Comparison of ENCODE assay signal across 9 cellular contexts in the genomic region with DNA sequence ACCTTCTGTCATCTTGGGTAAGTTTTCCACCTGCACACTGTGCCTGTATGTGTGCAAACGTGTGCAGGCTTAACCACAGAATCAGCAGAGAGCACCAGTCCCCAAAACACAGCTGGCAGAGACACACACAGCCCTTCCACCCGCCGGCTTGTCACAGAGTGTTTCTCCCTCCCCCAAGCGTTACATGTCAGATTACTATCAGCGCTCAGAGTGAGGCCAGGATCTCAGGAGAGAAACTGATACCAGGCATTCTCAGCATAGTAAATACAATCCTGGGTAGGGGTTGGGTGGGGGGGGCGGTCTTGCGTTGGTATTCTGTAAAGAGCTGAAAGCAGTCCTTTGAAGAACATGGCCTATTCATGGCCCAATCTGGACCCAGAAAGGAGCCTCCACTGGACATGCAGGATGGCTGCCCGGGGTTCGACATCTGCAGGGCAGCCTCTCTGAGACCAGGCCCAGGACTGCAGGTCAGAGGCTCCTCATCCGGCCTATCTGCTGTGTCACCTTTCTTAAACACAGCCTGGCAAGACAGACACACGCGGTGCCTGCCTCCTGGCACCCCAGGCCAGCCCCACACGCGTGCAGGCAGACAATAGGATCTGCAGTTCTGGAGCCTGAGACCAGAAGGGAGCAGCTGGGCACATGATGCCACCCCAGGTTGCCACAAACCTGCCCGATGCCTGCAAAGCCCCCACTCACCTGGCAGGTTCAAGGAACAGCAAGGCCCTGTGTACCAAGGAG. TPM values are rescaled to one million over a fixed set of nuclear protein-coding genes. Genes with fewer than 3 reads are reported as not detected.
A peak's percentile ranks its signal among the peaks of the same experiment; 100 is the strongest.
DNase-seq lines count a peak whose midpoint lies in the region; ATAC-seq and TF ChIP-seq lines count a peak whose summit lies in the region.
"Had no signal": no experiment of that assay in that cellular context is flagged by ENCODE, and none has a peak within 500 bp of the region (broad histone marks: within the 10 kb centered on the region; RNA-seq: fewer than 3 reads in every experiment).

No MANE protein-coding gene starts in this region.

- H3K27me3 ChIP-seq in BE2C, result no peaks in the 10 kb centered on the region

- H3K9me3 ChIP-seq in BE2C, result no peaks in the 10 kb centered on the region

- H3K4me3 Mint-ChIP-seq in endothelial cell (ENCODE audit: unreplicated experiment), result peak overlapping the region; percentile 91
- peak overlapping the region; percentile 84 for H3K4me3 Mint-ChIP-seq in nephron progenitor cell

- H3K36me3 ChIP-seq in BE2C, result no peaks in the 10 kb centered on the region

- H3K27ac Mint-ChIP-seq in endothelial cell (ENCODE audit: unreplicated experiment) (no peak overlapping the region), nephron progenitor cell (no peak overlapping the region)

- H3K27me3 Mint-ChIP-seq in endothelial cell (ENCODE audit: unreplicated experiment), result peaks cover 15% of the 10 kb centered on the region
- H3K27me3 Mint-ChIP-seq in nephron progenitor cell (ENCODE audit: low read depth, poor library complexity), result peaks cover 6% of the 10 kb centered on the region

- peak overlapping the region; percentile 56 for H3K4me3 ChIP-seq in BE2C (ENCODE audit: low read depth, low read length)

- no peak for TF ChIP-seq CTCF in BE2C (IDR thresholded peaks at IDR 0.05; ENCODE audit: low read depth, low read length)
- no peak for TF ChIP-seq CTCF in endothelial cell (IDR thresholded peaks at IDR 0.05; ENCODE audit: unreplicated experiment)
- TF ChIP-seq CTCF in nephron progenitor cell (IDR thresholded peaks at IDR 0.05), result no peak

- ATAC-seq in HG03520 (IDR thresholded peaks at IDR 0.05; ENCODE audit: unreplicated experiment) (no peak), GM18520 (IDR thresholded peaks at IDR 0.05; ENCODE audit: unreplicated experiment) (no peak)

- no peaks in the 10 kb centered on the region for H3K9me3 Mint-ChIP-seq in endothelial cell (ENCODE audit: unreplicated experiment)
- H3K9me3 Mint-ChIP-seq in nephron progenitor cell, result no peaks in the 10 kb centered on the region

- H3K36me3 Mint-ChIP-seq in endothelial cell (ENCODE audit: low read depth, unreplicated experiment) (peaks cover under 1% of the 10 kb centered on the region), nephron progenitor cell (ENCODE audit: low read depth) (no peaks in the 10 kb centered on the region)

- peaks cover 18% of the 10 kb centered on the region for H3K4me1 Mint-ChIP-seq in endothelial cell (ENCODE audit: unreplicated experiment)
- peaks cover 71% of the 10 kb centered on the region for H3K4me1 Mint-ChIP-seq in nephron progenitor cell

- DNase-seq in BE2C, result peak; percentile 7
- DNase-seq in NCI-H2107 (lab: John Stamatoyannopoulos, UW), result peak; percentile 57
- DNase-seq in endothelial cell (ENCODE audit: low spot score), result no peak
- no peak for DNase-seq in nephron progenitor cell
- no peak for DNase-seq in stimulated activated CD4-positive, alpha-beta T cell treated with anti-CD3 and anti-CD28 coated beads, Interleukin-4, amount 100 ng/mL, for 4 hours
- no peak for DNase-seq in NCI-H345 treated with DMSO at 0.1 percent for 48 hours (lab: John Stamatoyannopoulos, UW; ENCODE audit: unreplicated experiment)
- DNase-seq: NCI-H69 had no signal

- H3K4me1 ChIP-seq in BE2C, result peaks cover 12% of the 10 kb centered on the region

RNA-seq across cellular contexts. Expression of a gene that starts 1.7 kb away (rescaled TPM):
- 6.4 TPM for polyA plus RNA-seq in BE2C (2012; ENCODE audit: insufficient read depth, insufficient read length, low read depth)
- 55.2 TPM for total RNA-seq in endothelial cell (ENCODE audit: unreplicated experiment)

RNA-seq across cellular contexts. Expression of a gene that starts 55.2 kb away (rescaled TPM):
- polyA plus RNA-seq in BE2C (2012; ENCODE audit: insufficient read depth, insufficient read length, low read depth), result not detected
- total RNA-seq in endothelial cell (ENCODE audit: unreplicated experiment), result not detected

Comparison
In these comparisons a context has a peak if more than half of its experiments do, and no peak if none do; other contexts are left out.
1. DNase-seq: peak in BE2C (single experiment) and NCI-H2107 (single experiment); none in endothelial cell (single experiment), nephron progenitor cell (single experiment), stimulated activated CD4-positive, alpha-beta T cell treated with anti-CD3 and anti-CD28 coated beads, Interleukin-4, amount 100 ng/mL, for 4 hours (0 of 2) and NCI-H345 treated with DMSO at 0.1 percent for 48 hours (single experiment).